8 cellular contexts compared by ENCODE assay signal in the genomic region with DNA sequence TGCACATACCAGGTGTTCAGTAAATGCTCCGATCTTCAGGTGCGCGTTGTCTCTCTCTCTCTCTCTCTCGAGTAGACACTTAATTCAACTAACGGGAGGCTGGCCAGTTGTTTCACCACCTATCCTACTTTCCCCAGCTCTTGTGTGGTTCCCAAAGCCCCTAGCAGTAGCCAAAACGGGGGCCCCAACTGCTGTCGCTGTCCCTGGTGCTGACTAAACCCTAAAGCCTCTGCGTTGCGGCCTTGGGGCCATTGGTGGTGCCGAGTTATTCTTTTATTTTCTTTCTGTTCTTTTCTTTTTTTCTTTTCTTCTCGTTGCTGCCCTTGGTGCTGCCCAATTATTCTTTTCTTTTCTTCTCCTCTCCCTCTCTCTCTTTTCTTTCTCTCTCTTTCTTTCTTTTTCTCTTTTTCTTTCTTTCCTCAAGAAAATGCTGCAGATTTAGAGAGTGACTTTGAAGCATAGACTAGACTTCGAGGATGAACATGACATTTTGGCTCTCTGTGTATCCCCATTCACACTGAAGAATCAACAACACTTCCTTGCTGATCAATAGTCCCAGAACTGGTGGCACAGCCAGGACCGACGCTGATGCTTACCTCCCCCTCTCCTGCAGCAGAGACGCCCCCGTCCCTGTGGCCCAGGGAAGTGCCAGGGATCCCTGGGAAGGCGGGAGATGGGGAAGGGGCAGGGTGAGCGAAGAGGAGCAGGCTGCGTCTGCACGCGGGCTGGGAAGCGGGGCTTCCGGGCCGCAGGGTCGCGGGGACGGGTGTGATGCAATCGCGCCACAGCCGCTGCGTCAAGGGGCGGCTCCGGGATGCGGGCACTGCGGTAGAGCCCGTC. TPM values are rescaled to one million over a fixed set of nuclear protein-coding genes. Genes with fewer than 3 reads are reported as not detected.
DNase-seq lines count a peak whose midpoint lies in the region; ATAC-seq and TF ChIP-seq lines count a peak whose summit lies in the region.
"Had no signal": no experiment of that assay in that cellular context is flagged by ENCODE, and none has a peak within 500 bp of the region (broad histone marks: within the 10 kb centered on the region; RNA-seq: fewer than 3 reads in every experiment).

Gene FBLL1, plus strand, starts transcription at position 785 of the 840 bp plus-strand sequence. CDS start 200 bp downstream, outside the sequence.

- no peak within 1 kb of the TSS for H3K27ac ChIP-seq in GM23248

- no TSS peak for BruUV-seq in MCF 10A (replicated peaks; lab: Mats Ljungman, UMichigan)

- intact Hi-C loops in MCF 10A (cut with micrococcal nuclease), result no loop called here

- no peak within 1 kb of the TSS for H2AFZ ChIP-seq in GM23248

- H3K4me3 ChIP-seq in GM23248, result peak within 1 kb of the TSS; percentile 34

- H3K9me3 ChIP-seq in GM23248 (ENCODE audit: low read depth), result no peaks in the 10 kb centered on the region

- H3K9me3 Mint-ChIP-seq in MCF 10A (ENCODE audit: unreplicated experiment), result peaks cover 8% of the 10 kb centered on the region
- H3K9me3 Mint-ChIP-seq in stimulated activated effector memory CD8-positive, alpha-beta T cell treated with anti-CD3 and anti-CD28 coated beads, Interleukin-12 subunit alpha, Interleukin-12 subunit beta, amount 100 ng/mL, for 72 hours, result no peaks in the 10 kb centered on the region

- no peak within 1 kb of the TSS for H3K9ac ChIP-seq in GM23248

- peaks cover 30% of the 10 kb centered on the region for H3K27me3 ChIP-seq in GM23248 (replicated peaks; ENCODE audit: insufficient read depth)

- ATAC-seq in left lobe of liver, result peak; percentile 53
- peak; percentile 39 for ATAC-seq in stimulated activated effector memory CD8-positive, alpha-beta T cell treated with anti-CD3 and anti-CD28 coated beads, Interleukin-12 subunit alpha, Interleukin-12 subunit beta, amount 100 ng/mL, for 72 hours
- ATAC-seq in GM19035 (IDR thresholded peaks at IDR 0.05; ENCODE audit: unreplicated experiment), result no peak
- no peak for ATAC-seq in GM19452 (IDR thresholded peaks at IDR 0.05; ENCODE audit: unreplicated experiment)

- H3K4me2 ChIP-seq in GM23248 (ENCODE audit: unreplicated experiment), result peak within 1 kb of the TSS; percentile 35

- peak; percentile 47 for DNase-seq in GM23248
- peak; percentile 5 for DNase-seq in NOMO-1 treated with DMSO at 0.1 percent for 48 hours (lab: John Stamatoyannopoulos, UW; ENCODE audit: unreplicated experiment)
- DNase-seq in MCF 10A (ENCODE audit: unreplicated experiment), result peak; percentile 29
- no peak for DNase-seq in left lobe of liver (ENCODE audit: low spot score)
- no peak for DNase-seq in stimulated activated effector memory CD8-positive, alpha-beta T cell treated with anti-CD3 and anti-CD28 coated beads, Interleukin-12 subunit alpha, Interleukin-12 subunit beta, amount 100 ng/mL, for 72 hours (ENCODE audit: low spot score in 2 of 2)

- no peaks in the 10 kb centered on the region for H3K9me2 ChIP-seq in GM23248 (ENCODE audit: insufficient read depth)

- TF ChIP-seq CTCF in MCF 10A (IDR thresholded peaks at IDR 0.05; ENCODE audit: unreplicated experiment), result no peak

- H3K27ac Mint-ChIP-seq in MCF 10A (ENCODE audit: low read depth, unreplicated experiment), result no peak within 1 kb of the TSS
- no peak within 1 kb of the TSS for H3K27ac Mint-ChIP-seq in stimulated activated effector memory CD8-positive, alpha-beta T cell treated with anti-CD3 and anti-CD28 coated beads, Interleukin-12 subunit alpha, Interleukin-12 subunit beta, amount 100 ng/mL, for 72 hours

- H3K79me2 ChIP-seq in GM23248 (ENCODE audit: insufficient read depth), result no peaks in the 10 kb centered on the region

- POLR2A ChIA-PET in MCF 10A (lab: Yijun Ruan, JAX), result no interaction called here

- H3K4me1 ChIP-seq in GM23248 (ENCODE audit: insufficient read depth), result no peaks in the 10 kb centered on the region

- no peak within 1 kb of the TSS for H3K4me3 Mint-ChIP-seq in MCF 10A (ENCODE audit: unreplicated experiment)
- H3K4me3 Mint-ChIP-seq in stimulated activated effector memory CD8-positive, alpha-beta T cell treated with anti-CD3 and anti-CD28 coated beads, Interleukin-12 subunit alpha, Interleukin-12 subunit beta, amount 100 ng/mL, for 72 hours, result peak within 1 kb of the TSS; percentile 60

- H3K4me1 Mint-ChIP-seq in MCF 10A (ENCODE audit: insufficient read depth, unreplicated experiment), result no peaks in the 10 kb centered on the region
- peaks cover 15% of the 10 kb centered on the region for H3K4me1 Mint-ChIP-seq in stimulated activated effector memory CD8-positive, alpha-beta T cell treated with anti-CD3 and anti-CD28 coated beads, Interleukin-12 subunit alpha, Interleukin-12 subunit beta, amount 100 ng/mL, for 72 hours

- in situ Hi-C loops in GM23248 (cut with MboI), result no loop called here

- H3K36me3 Mint-ChIP-seq in MCF 10A (ENCODE audit: insufficient read depth, unreplicated experiment), result no peaks in the 10 kb centered on the region
- H3K36me3 Mint-ChIP-seq in stimulated activated effector memory CD8-positive, alpha-beta T cell treated with anti-CD3 and anti-CD28 coated beads, Interleukin-12 subunit alpha, Interleukin-12 subunit beta, amount 100 ng/mL, for 72 hours, result peaks cover 14% of the 10 kb centered on the region

- no peaks in the 10 kb centered on the region for H4K20me1 ChIP-seq in GM23248 (ENCODE audit: insufficient read depth)

- peaks cover 4% of the 10 kb centered on the region for H3F3A ChIP-seq in GM23248 (ENCODE audit: insufficient read depth)

- H3K36me3 ChIP-seq in GM23248 (ENCODE audit: low read depth), result no peaks in the 10 kb centered on the region

- H3K27me3 Mint-ChIP-seq in MCF 10A (ENCODE audit: insufficient read depth, unreplicated experiment), result no peaks in the 10 kb centered on the region

- CTCF ChIA-PET in MCF 10A (lab: Yijun Ruan, JAX), result interaction anchor here (0.5 kb wide), 1 partner anchor 1013 kb away, joined by 3 read pairs; no protein-coding TSS in a partner anchor

- 20 to 22% methylated on average over 25 to 32 of the region's 36 CpGs for WGBS in GM23248 (ENCODE audit: low coverage in 1 of 2, low lambda C conversion rate in 2 of 2, missing lambda C conversion rate in 2 of 2), 2 experiments

RNA-seq across cellular contexts. Expression of gene FBLL1, which starts in this region (rescaled TPM):
- 1.3 TPM in 1 of 2 replicates, not detected in the other for total RNA-seq in GM23248 (2014; rRNA removed; shearing (Covaris generic))
- 0.16 TPM in 1 of 2 replicates, not detected in the other for polyA plus RNA-seq in GM23248 (2016; fragmentation: Nextera tagmentation; extraction: Ambion mirVana)
- total RNA-seq in MCF 10A (2022) (0.42 TPM in 1 of 2 replicates, not detected in the other), left lobe of liver (0.15 TPM)
- total RNA-seq: T-helper 1 cell treated with Interleukin-12 subunit alpha and Interleukin-12 subunit beta and Interleukin-4 antibody, amounts not matched to agents 30 ng/mL and 1 ng/mL, for 36 hours had no signal

Comparison
In these comparisons a context has a peak if more than half of its experiments do, and no peak if none do; other contexts are left out.
1. Peak in DNase-seq in MCF 10A; RNA of the gene not detected or under 1 TPM.
2. Peak in ATAC-seq in left lobe of liver; RNA of the gene not detected or under 1 TPM.
3. DNase-seq: peak in GM23248 (single experiment) and NOMO-1 treated with DMSO at 0.1 percent for 48 hours (single experiment); none in left lobe of liver (single experiment) and stimulated activated effector memory CD8-positive, alpha-beta T cell treated with anti-CD3 and anti-CD28 coated beads, Interleukin-12 subunit alpha, Interleukin-12 subunit beta, amount 100 ng/mL, for 72 hours (0 of 2).